In the genomic region with DNA sequence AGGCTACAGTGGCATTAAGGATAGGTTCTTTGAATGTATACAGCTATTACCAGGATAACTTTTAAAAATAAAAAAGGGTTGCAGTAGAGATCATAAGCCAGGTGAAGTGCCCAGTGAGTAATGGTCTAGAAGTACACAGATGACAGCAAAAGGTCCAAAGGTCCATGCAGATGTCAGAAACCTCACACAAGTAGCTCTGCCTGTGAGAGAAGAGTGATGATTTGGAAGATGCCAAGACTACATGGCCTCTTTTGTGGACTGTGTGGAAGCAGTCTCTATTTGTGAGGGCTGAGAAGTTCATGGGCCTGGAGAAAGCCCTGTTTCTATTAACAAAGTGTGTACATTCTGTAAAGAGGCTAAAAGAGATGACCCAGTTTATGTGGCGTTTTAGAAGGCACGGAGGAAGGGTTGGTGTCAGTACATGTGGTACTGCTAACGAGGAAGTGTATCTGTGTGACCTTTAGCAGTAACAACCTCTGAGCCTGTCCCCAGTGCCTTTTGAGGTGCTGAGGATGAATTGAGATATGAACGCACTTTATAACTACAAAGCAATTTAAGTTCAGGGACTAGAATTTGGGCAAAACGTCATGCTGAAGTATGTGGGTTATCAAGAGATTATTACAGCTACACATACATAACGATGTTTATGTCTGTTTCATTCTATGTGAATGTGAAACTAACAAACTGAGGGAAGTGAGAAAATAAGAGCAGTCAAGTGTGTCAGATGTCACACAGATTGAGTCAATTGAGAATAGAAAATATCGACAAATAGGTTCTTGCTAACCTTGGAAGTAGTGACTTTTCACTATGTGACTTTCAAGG, we compare ENCODE assay signal across 9 cellular contexts. TPM values are rescaled to one million over a fixed set of nuclear protein-coding genes. Genes with fewer than 3 reads are reported as not detected.
DNase-seq lines count a peak whose midpoint lies in the region; ATAC-seq, FAIRE-seq and TF ChIP-seq lines count a peak whose summit lies in the region.
"Had no signal": no experiment of that assay in that cellular context is flagged by ENCODE, and none has a peak within 500 bp of the region (broad histone marks: within the 10 kb centered on the region; RNA-seq: fewer than 3 reads in every experiment).

No MANE protein-coding gene starts in this region.

- peaks cover 30% of the 10 kb centered on the region for H3K36me3 ChIP-seq in PC-9 (ENCODE audit: low read depth)

- H3F3A ChIP-seq in PC-9 (ENCODE audit: insufficient read depth, low read depth), result peaks cover 73% of the 10 kb centered on the region

- H3K27me3 Mint-ChIP-seq in activated T-helper 17 cell treated with anti-CD3 and anti-CD28 coated beads, Interleukin-2, amount 50 U/mL, for 72 hours, result no peaks in the 10 kb centered on the region

- ATAC-seq in A549 (peak; percentile 26 to 33; a peak in 4 of 6 replicates), GM18870 (IDR thresholded peaks at IDR 0.05; ENCODE audit: unreplicated experiment) (peak; percentile 90), HG02973 (IDR thresholded peaks at IDR 0.05; ENCODE audit: unreplicated experiment) (peak; percentile 88)
- peak; percentile 92 for ATAC-seq in activated T-helper 17 cell treated with anti-CD3 and anti-CD28 coated beads, Interleukin-2, amount 50 U/mL, for 72 hours (replicated peaks)

- TF ChIP-seq CTCF in A549 (IDR thresholded peaks at IDR 0.05) (no peak), PC-9 (conservative IDR thresholded peaks at IDR 0.05) (no peak)

- H3K9me3 Mint-ChIP-seq in activated T-helper 17 cell treated with anti-CD3 and anti-CD28 coated beads, Interleukin-2, amount 50 U/mL, for 72 hours, result no peaks in the 10 kb centered on the region

- FAIRE-seq in A549 (lab: Jason Lieb, UNC), result no peak

- no peak for TF ChIP-seq EP300 in A549 (IDR thresholded peaks at IDR 0.05)

- H3K9me3 ChIP-seq in A549, result no peaks in the 10 kb centered on the region
- no peaks in the 10 kb centered on the region for H3K9me3 ChIP-seq in PC-9 (ENCODE audit: insufficient read depth, low read depth)

- POLR2A ChIA-PET in A549 (lab: Yijun Ruan, JAX) (interaction anchor here (2.7 kb wide), 1 partner anchor 7 kb away, joined by 13 read pairs; a partner anchor contains a TSS), PC-9 (lab: Charles Lee; ENCODE audit: unreplicated experiment) (interaction anchor here (0.6 to 0.7 kb wide), 2 partner anchors 792 to 884 kb away, joined by 3 to 4 read pairs; no protein-coding TSS in a partner anchor)

- H3K9me2 ChIP-seq in PC-9 (ENCODE audit: insufficient read depth), result no peaks in the 10 kb centered on the region

- peaks cover 14% of the 10 kb centered on the region for H3K79me2 ChIP-seq in PC-9 (ENCODE audit: low read depth)

- H3K4me1 Mint-ChIP-seq in activated T-helper 17 cell treated with anti-CD3 and anti-CD28 coated beads, Interleukin-2, amount 50 U/mL, for 72 hours, result peaks cover 20% of the 10 kb centered on the region

- in situ Hi-C loops in ACHN (cut with HindIII; ENCODE audit: low pct_ligation_motif_present, low pct_unique_long_range_greater_than_20kb, low sequenced_read_pairs), result no loop called here

- no peak for TF ChIP-seq POLR2A in A549 (IDR thresholded peaks at IDR 0.05; ENCODE audit: low read length)

- WGBS in A549 (ENCODE audit: missing lambda C conversion rate), result 83% methylated on average over 7 of the region's 7 CpGs

- CTCF ChIA-PET in A549 (lab: Yijun Ruan, JAX), result interaction anchor here (0.9 to 1.7 kb wide), 4 partner anchors 10 to 43 kb away, joined by 3 to 12 read pairs (median 3); no protein-coding TSS in a partner anchor
- CTCF ChIA-PET in PC-9 (lab: Charles Lee), result no interaction called here

- no peak overlapping the region for H3K4me3 ChIP-seq in A549
- no peak overlapping the region for H3K4me3 ChIP-seq in PC-9

- no peaks in the 10 kb centered on the region for H3K27me3 ChIP-seq in PC-9 (ENCODE audit: insufficient read depth, low read depth)

- H3K4me2 ChIP-seq in A549 (no peak overlapping the region), PC-9 (no peak overlapping the region)

- peak overlapping the region; percentile 52 for H3K27ac Mint-ChIP-seq in activated T-helper 17 cell treated with anti-CD3 and anti-CD28 coated beads, Interleukin-2, amount 50 U/mL, for 72 hours

- intact Hi-C loops in PC-9 (cut with micrococcal nuclease; ENCODE audit: unreplicated experiment), result no loop called here

- DNase-seq in A549 (ENCODE audit: low read depth in 1 of 2, low spot score in 1 of 2) (no peak), ACHN (no peak), PC-9 (no peak), dedifferentiated amniotic fluid mesenchymal stem cell (ENCODE audit: extremely low spot score) (no peak), OCI-M2 (lab: John Stamatoyannopoulos, UW; ENCODE audit: unreplicated experiment) (no peak)
- DNase-seq: GDM1 had no signal

- peaks cover 4% of the 10 kb centered on the region; the same call in 2 of the 3 replicates for H3K4me1 ChIP-seq in A549
- peaks cover 8% of the 10 kb centered on the region; the same call in 1 of the 2 replicates for H3K4me1 ChIP-seq in PC-9 (replicated peaks; ENCODE audit: insufficient read depth)

- H3K4me3 Mint-ChIP-seq in activated T-helper 17 cell treated with anti-CD3 and anti-CD28 coated beads, Interleukin-2, amount 50 U/mL, for 72 hours, result peak overlapping the region; percentile 76

- peaks cover 46% of the 10 kb centered on the region for H3K36me3 Mint-ChIP-seq in activated T-helper 17 cell treated with anti-CD3 and anti-CD28 coated beads, Interleukin-2, amount 50 U/mL, for 72 hours (ENCODE audit: low read depth)

- no peak for TF ChIP-seq RAD21 in A549 (conservative IDR thresholded peaks at IDR 0.05 in 1 of 2, IDR thresholded peaks at IDR 0.05 in 1 of 2)

- H3K27ac ChIP-seq in A549 (no peak overlapping the region), PC-9 (no peak overlapping the region)

- peaks cover 37% of the 10 kb centered on the region for H4K20me1 ChIP-seq in PC-9 (ENCODE audit: insufficient read depth)

- no peak overlapping the region for H2AFZ ChIP-seq in PC-9

- no TSS peak for BruUV-seq in PC-9 (replicated peaks; lab: Mats Ljungman, UMichigan)

TF ChIP-seq in A549, 52 proteins besides CTCF, POLR2A, EP300 and RAD21:
- TF ChIP-seq, protein P1, sequence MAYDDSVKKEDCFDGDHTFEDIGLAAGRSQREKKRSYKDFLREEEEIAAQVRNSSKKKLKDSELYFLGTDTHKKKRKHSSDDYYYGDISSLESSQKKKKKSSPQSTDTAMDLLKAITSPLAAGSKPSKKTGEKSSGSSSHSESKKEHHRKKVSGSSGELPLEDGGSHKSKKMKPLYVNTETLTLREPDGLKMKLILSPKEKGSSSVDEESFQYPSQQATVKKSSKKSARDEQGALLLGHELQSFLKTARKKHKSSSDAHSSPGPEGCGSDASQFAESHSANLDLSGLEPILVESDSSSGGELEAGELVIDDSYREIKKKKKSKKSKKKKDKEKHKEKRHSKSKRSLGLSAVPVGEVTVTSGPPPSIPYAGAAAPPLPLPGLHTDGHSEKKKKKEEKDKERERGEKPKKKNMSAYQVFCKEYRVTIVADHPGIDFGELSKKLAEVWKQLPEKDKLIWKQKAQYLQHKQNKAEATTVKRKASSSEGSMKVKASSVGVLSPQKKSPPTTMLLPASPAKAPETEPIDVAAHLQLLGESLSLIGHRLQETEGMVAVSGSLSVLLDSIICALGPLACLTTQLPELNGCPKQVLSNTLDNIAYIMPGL (CRISPR knock-in tag; IDR thresholded peaks at IDR 0.05; ENCODE audit: borderline replicate concordance), result 0 out of 2 replicates have a peak, but pooled peaks have one; percentile 13
- TF ChIP-seq FOSL2 (IDR thresholded peaks at IDR 0.05) (no peak), FOSL2 (CRISPR knock-in tag; IDR thresholded peaks at IDR 0.05) (no peak), HOXA7 (CRISPR knock-in tag; IDR thresholded peaks at IDR 0.05) (peak; percentile 56; the same call in 1 of the 2 replicates), POLR2AphosphoS2 (conservative IDR thresholded peaks at IDR 0.05; ENCODE audit: low read length) (no peak; the same call in 1 of the 2 replicates)
TF ChIP-seq in A549: peak in this region for 2.

RNA-seq across cellular contexts. Expression of a gene that starts 7.6 kb away (rescaled TPM):
- polyA plus RNA-seq in A549 (2011; rRNA removed) (196 and 235 TPM in 2 replicates), A549 (2017; fragmentation: RNase III; extraction: RNeasy Plus Mini Kit Qiagen cat#74134 plus additional on column Dnase treatment) (253 to 304 TPM (median 256 TPM) in 3 replicates)
- polyA plus RNA-seq in A549 (2012; cell fraction: cytosol; rRNA removed), result 44.0 and 44.6 TPM in 2 replicates
- polyA plus RNA-seq in A549 (2012; cell fraction: nucleus; rRNA removed), result 7.9 and 16.6 TPM in 2 replicates
- polyA minus RNA-seq in A549 (2011; rRNA and poly(A)+ RNA removed), result 22.2 and 27.7 TPM in 2 replicates
- total RNA-seq in activated T-helper 17 cell treated with anti-CD3 and anti-CD28 coated beads, Interleukin-2, amount 50 U/mL, for 72 hours, result 100 to 1,000 TPM; 105 to 234 TPM
- total RNA-seq in PC-9 (2021), result 101 and 120 TPM in 2 replicates

Comparison
In these comparisons a context has a peak if more than half of its experiments do, and no peak if none do; other contexts are left out.
1. ATAC-seq: peak in every context shown above with its lines; median percentile 92 in activated T-helper 17 cell treated with anti-CD3 and anti-CD28 coated beads, Interleukin-2, amount 50 U/mL, for 72 hours; 90 in GM18870; 88 in HG02973; 30 in A549.